In the genomic region with DNA sequence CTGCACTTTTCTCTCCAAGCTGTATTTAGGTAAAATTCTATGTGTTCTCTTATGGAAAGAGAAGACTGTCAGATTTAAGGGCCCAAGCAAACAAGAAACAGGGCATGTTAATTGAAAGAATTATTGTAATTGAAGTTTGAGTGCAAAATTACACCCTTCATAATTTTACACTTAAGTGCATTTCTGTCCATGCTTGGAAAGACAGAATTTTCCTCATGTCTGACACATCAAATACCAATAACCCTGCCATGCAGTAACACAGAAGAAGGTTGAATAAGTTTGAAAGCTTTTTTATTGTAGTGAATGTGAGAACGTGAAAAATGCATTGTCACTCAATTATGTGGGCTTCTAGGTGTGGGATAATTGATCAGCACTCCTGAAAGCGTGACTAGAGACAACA, we compare ENCODE assay signal across 22 cellular contexts.
DNase-seq lines count a peak whose midpoint lies in the region; ATAC-seq lines count a peak whose summit lies in the region.
"Had no signal": no experiment of that assay in that cellular context is flagged by ENCODE, and none has a peak within 500 bp of the region (broad histone marks: within the 10 kb centered on the region; RNA-seq: fewer than 3 reads in every experiment).

No MANE protein-coding gene starts in this region.

- ATAC-seq in HG02610 (IDR thresholded peaks at IDR 0.05; ENCODE audit: unreplicated experiment): no peak
- ATAC-seq: GM23338, PC-3 had no signal

- DNase-seq in NCI-H748 (lab: John Stamatoyannopoulos, UW; ENCODE audit: unreplicated experiment): peak; percentile 50
- DNase-seq in NCI-H748 treated with DMSO at 0.1 percent for 48 hours (lab: John Stamatoyannopoulos, UW): no peak
- peak; percentile 50 for DNase-seq in NCI-H2227 treated with DMSO at 0.1 percent for 48 hours (lab: John Stamatoyannopoulos, UW)
- DNase-seq in kidney tubule cell (ENCODE audit: low spot score): peak; percentile 69
- DNase-seq in RPMI8226: no peak
- no peak for DNase-seq in epidermal melanocyte (ENCODE audit: insufficient read length, low spot score)
- DNase-seq: AML-193; Caco-2; CD4-positive, alpha-beta memory T cell; GF-D8; H9; HFFc6; IMR-90; MM.1S; NCI-H1436 treated with DMSO at 0.1 percent for 48 hours; NCI-H187 treated with DMSO at 0.1 percent for 48 hours; NCI-H526 treated with DMSO at 0.1 percent for 48 hours; NK-92 treated with Interleukin-12 subunit alpha and Interleukin-12 subunit beta, amount 100 ng/mL, for 24 hours; PC-3; Right ventricle myocardium superior had no signal

Comparison
In these comparisons a context has a peak if more than half of its experiments do, and no peak if none do; other contexts are left out.
1. DNase-seq: peak in NCI-H748 (single experiment), NCI-H2227 treated with DMSO at 0.1 percent for 48 hours (single experiment) and kidney tubule cell (single experiment); none in NCI-H748 treated with DMSO at 0.1 percent for 48 hours (single experiment), RPMI8226 (single experiment) and epidermal melanocyte (single experiment).